In genomic region chr10:11505636-11506035, GRCh38 we compare ENCODE assay signal across 19 cellular contexts.
A peak's percentile ranks its signal among the peaks of the same experiment; 100 is the strongest.
DNase-seq lines count a peak whose midpoint lies in the region; ATAC-seq and TF ChIP-seq lines count a peak whose summit lies in the region.
"Had no signal": no experiment of that assay in that cellular context is flagged by ENCODE, and none has a peak within 500 bp of the region (broad histone marks: within the 10 kb centered on the region; RNA-seq: fewer than 3 reads in every experiment).

No MANE protein-coding gene starts in this region.

- no peaks in the 10 kb centered on the region for H3K36me3 ChIP-seq in HEK293 (ENCODE audit: control insufficient read depth in 2 of 2, insufficient read depth in 1 of 2, low read length in 2 of 2)
- H3K36me3 ChIP-seq: BE2C, breast epithelium, right atrium auricular region had no signal

- peak; percentile 24 for DNase-seq in GM12865 (ENCODE audit: low read depth)
- DNase-seq in astrocyte of the hippocampus (ENCODE audit: low read depth, low spot score) = peak; percentile 57
- peak; percentile 6 for DNase-seq in stimulated activated CD4-positive, alpha-beta T cell treated with anti-CD3 and anti-CD28 coated beads, Interleukin-12 subunit alpha, Interleukin-12 subunit beta, amount 100 ng/mL, for 4 hours
- DNase-seq in activated CD4-positive, CD25-positive, alpha-beta regulatory T cell (lab: John Stamatoyannopoulos, UW) = no peak
- DNase-seq in activated effector memory CD4-positive, alpha-beta T cell treated with Interleukin-2 at 50 U/mL for 16 hours = no peak
- DNase-seq: activated CD8-positive, alpha-beta memory T cell treated with anti-CD3 and anti-CD28 coated beads for 24 hours; BE2C; dermis blood vessel endothelial cell; esophagus squamous epithelium; mesenchymal stem cell; NCI-H2029 treated with DMSO at 0.1 percent for 48 hours; transverse colon had no signal

- H3K4me3 ChIP-seq in GM12865 (ENCODE audit: low read depth, low read length) = no peak overlapping the region
- no peak overlapping the region for H3K4me3 ChIP-seq in HEK293 (ENCODE audit: low read depth, low read length)
- H3K4me3 ChIP-seq: breast epithelium, esophagus squamous epithelium, right atrium auricular region, transverse colon had no signal

- no peak for ATAC-seq in GM18498 (IDR thresholded peaks at IDR 0.05; ENCODE audit: unreplicated experiment)
- ATAC-seq in HG02623 (IDR thresholded peaks at IDR 0.05; ENCODE audit: unreplicated experiment) = no peak
- ATAC-seq: HCT116, SK-N-SH treated with all-trans-retinoic acid at 6 μM for 48 hours had no signal

- CTCF ChIA-PET in HEK293 (lab: Yijun Ruan, JAX) = interaction anchor here (0.7 to 1.9 kb wide), 4 partner anchors 10 to 291 kb away, joined by 3 to 9 read pairs (median 4); no protein-coding TSS in a partner anchor

- no peak overlapping the region for H3K27ac ChIP-seq in HEK293 (ENCODE audit: extremely low read depth, low read depth, low read length)
- H3K27ac ChIP-seq: breast epithelium, esophagus squamous epithelium, right atrium auricular region, transverse colon had no signal

- TF ChIP-seq CTCF in GM12865 (IDR thresholded peaks at IDR 0.05; ENCODE audit: insufficient read depth, low read depth, low read length, missing control alignments) = no peak
- no peak for TF ChIP-seq CTCF in HEK293 (tag by site-specific recombination; IDR thresholded peaks at IDR 0.05)

- H3K4me1 ChIP-seq in HEK293 (ENCODE audit: control insufficient read depth, insufficient read depth, low read length) = no peaks in the 10 kb centered on the region
- H3K4me1 ChIP-seq: BE2C, breast epithelium, esophagus squamous epithelium, right atrium auricular region, transverse colon had no signal

- POLR2A ChIA-PET in HEK293 (lab: Yijun Ruan, JAX) = no interaction called here

- no peaks in the 10 kb centered on the region for H3K9me3 ChIP-seq in HEK293 (ENCODE audit: control insufficient read depth, insufficient read depth, low read depth, low read length)
- H3K9me3 ChIP-seq: BE2C, breast epithelium, esophagus squamous epithelium, right atrium auricular region, transverse colon had no signal

TF ChIP-seq in HEK293, 187 proteins besides CTCF, POLR2A, EP300 and RAD21:
- TF ChIP-seq SCRT2 (tag by site-specific recombination; IDR thresholded peaks at IDR 0.05) (peak; percentile 81), ZNF426 (tag by site-specific recombination; IDR thresholded peaks at IDR 0.05) (no peak)
TF ChIP-seq in HEK293: peak in this region for 1.

Comparison
In these comparisons a context has a peak if more than half of its experiments do, and no peak if none do; other contexts are left out.
1. DNase-seq: peak in GM12865 (single experiment), astrocyte of the hippocampus (single experiment) and stimulated activated CD4-positive, alpha-beta T cell treated with anti-CD3 and anti-CD28 coated beads, Interleukin-12 subunit alpha, Interleukin-12 subunit beta, amount 100 ng/mL, for 4 hours (single experiment); none in activated CD4-positive, CD25-positive, alpha-beta regulatory T cell (0 of 4) and activated effector memory CD4-positive, alpha-beta T cell treated with Interleukin-2 at 50 U/mL for 16 hours (single experiment).